ENCODE assay signal across 8 cellular contexts in genomic region chr17:48457080-48457836, GRCh38. TPM values are rescaled to one million over a fixed set of nuclear protein-coding genes. Genes with fewer than 3 reads are reported as not detected.
DNase-seq lines count a peak whose midpoint lies in the region; ATAC-seq, FAIRE-seq and TF ChIP-seq lines count a peak whose summit lies in the region.

No MANE protein-coding gene starts in this region.

- peak; percentile 88 for TF ChIP-seq CTCF in HepG2 (CRISPR knock-in tag; IDR thresholded peaks at IDR 0.05)

- peaks cover 4% of the 10 kb centered on the region for H3K36me3 Mint-ChIP-seq in central memory CD8-positive, alpha-beta T cell (ENCODE audit: insufficient read depth)

- POLR2A ChIA-PET in HepG2 (lab: Yijun Ruan, JAX) = no interaction called here

- in situ Hi-C loops in HAP-1 (cut with MboI; ENCODE audit: low sequenced_read_pairs) = no loop called here
- in situ Hi-C loops in HepG2 (cut with HindIII; ENCODE audit: extremely low pct_ligation_motif_present, low pct_unique_long_range_greater_than_20kb) = no loop called here

- H3K9me3 ChIP-seq in HAP-1 (no peaks in the 10 kb centered on the region), HepG2 (ENCODE audit: low read length) (no peaks in the 10 kb centered on the region)

- intact Hi-C loops in HepG2 (cut with micrococcal nuclease; ENCODE audit: unreplicated experiment) = loop anchor here (10.0 kb wide), 2 partner anchors 102 to 432 kb away; no protein-coding TSS in a partner anchor

- H3K36me3 ChIP-seq in HAP-1 (replicated peaks) (no peaks in the 10 kb centered on the region), HepG2 (replicated peaks in 1 of 2; ENCODE audit: control insufficient read depth in 1 of 2, insufficient read depth in 2 of 2, low read length in 2 of 2) (no peaks in the 10 kb centered on the region)

- H3K4me1 Mint-ChIP-seq in central memory CD8-positive, alpha-beta T cell = peaks cover 49% of the 10 kb centered on the region

- DNase-seq in COLO829 (ENCODE audit: low spot score) (peak; percentile 36), HAP-1 (ENCODE audit: low spot score in 2 of 2) (peak; percentile 44 to 76), NCI-H2171 (lab: John Stamatoyannopoulos, UW) (peak; percentile 5), HepG2 (ENCODE audit: low spot score) (peak; percentile 42), mesenteric fat pad (ENCODE audit: low spot score) (no peak)
- peak; percentile 66 for DNase-seq in activated CD4-positive, CD25-positive, alpha-beta regulatory T cell treated with anti-CD3 and anti-CD28 coated beads, Interleukin-2, amount 50 U/mL, for 16 hours (ENCODE audit: low read depth, low spot score)
- DNase-seq in central memory CD8-positive, alpha-beta T cell (ENCODE audit: low spot score in 2 of 2) = peak; percentile 61 to 73
- DNase-seq in stimulated activated CD4-positive, alpha-beta T cell treated with anti-CD3 and anti-CD28 coated beads, TNF-alpha, amount 100 ng/mL, for 24 hours (ENCODE audit: low read depth in 3 of 3) = peak; percentile 61 to 67 (median 66)

- 4% methylated on average over 22 of the region's 22 CpGs for WGBS in HepG2 (ENCODE audit: low lambda C conversion rate)

- H2AFZ ChIP-seq in HepG2 (ENCODE audit: low read length) = no peak overlapping the region

- H3K27me3 ChIP-seq in HAP-1 (ENCODE audit: low read depth) (peaks cover 28% of the 10 kb centered on the region), HepG2 (ENCODE audit: control insufficient read depth in 1 of 2, insufficient read depth in 2 of 2, low read length in 2 of 2) (peaks cover 0 to 18% of the 10 kb centered on the region in 2 experiments; a peak in 2 of 5 replicates)

- H3K27ac Mint-ChIP-seq in central memory CD8-positive, alpha-beta T cell (ENCODE audit: low read depth) = no peak overlapping the region

- no peak for TF ChIP-seq POLR2A in HepG2 (IDR thresholded peaks at IDR 0.05; ENCODE audit: insufficient read depth in 1 of 2, low read depth in 2 of 2, low read length in 2 of 2)

- H3K79me2 ChIP-seq in HepG2 (ENCODE audit: insufficient read depth, low read length) = no peaks in the 10 kb centered on the region

- H3K4me2 ChIP-seq in HepG2 (ENCODE audit: low read depth, low read length) = peak overlapping the region; percentile 51

- no peaks in the 10 kb centered on the region for H4K20me1 ChIP-seq in HepG2 (ENCODE audit: insufficient read depth, low read length)

- TF ChIP-seq EP300 in HepG2 (IDR thresholded peaks at IDR 0.05; ENCODE audit: low read depth in 2 of 2, low read length in 2 of 2) (no peak), HepG2 (CRISPR knock-in tag; IDR thresholded peaks at IDR 0.05; ENCODE audit: borderline replicate concordance) (no peak)

- no peaks in the 10 kb centered on the region for H3K9me3 Mint-ChIP-seq in central memory CD8-positive, alpha-beta T cell

- no peaks in the 10 kb centered on the region for H3K27me3 Mint-ChIP-seq in central memory CD8-positive, alpha-beta T cell

- peak; percentile 41; the same call in 1 of the 2 replicates for TF ChIP-seq RAD21 in HepG2 (CRISPR knock-in tag; IDR thresholded peaks at IDR 0.05)

- H3K4me1 ChIP-seq in HAP-1 = no peaks in the 10 kb centered on the region
- H3K4me1 ChIP-seq in HepG2 (ENCODE audit: insufficient read depth, low read length) = no peaks in the 10 kb centered on the region

- H3K4me3 Mint-ChIP-seq in central memory CD8-positive, alpha-beta T cell = peak overlapping the region; percentile 52

- H3K4me3 ChIP-seq in HAP-1 = no peak overlapping the region
- H3K4me3 ChIP-seq in HepG2 (replicated peaks in 1 of 3; ENCODE audit: insufficient read depth in 1 of 3, low read depth in 2 of 3, low read length in 3 of 3) = no peak overlapping the region

- ATAC-seq in central memory CD8-positive, alpha-beta T cell (replicated peaks; ENCODE audit: extremely low read depth, poor library complexity, severe bottlenecking) = peak; percentile 63
- ATAC-seq in HepG2 = peak; percentile 97

- H3K9ac ChIP-seq in HepG2 (ENCODE audit: insufficient read depth, low read depth, low read length) = no peak overlapping the region

- FAIRE-seq in HepG2 (lab: Jason Lieb, UNC) = peak; percentile 79

- BruUV-seq in HepG2 (replicated peaks; lab: Mats Ljungman, UMichigan) = no TSS peak

- CTCF ChIA-PET in HepG2 (lab: Yijun Ruan, JAX; ENCODE audit: low intra/inter-chr PET ratio, low total read pairs) = interaction anchor here (0.7 kb wide), 1 partner anchor 303 kb away, joined by 5 read pairs; no protein-coding TSS in a partner anchor

- H3K27ac ChIP-seq in HepG2 (ENCODE audit: extremely low read length, insufficient read depth, low read length) = no peak overlapping the region

TF ChIP-seq in HepG2, 621 proteins besides CTCF, POLR2A, EP300 and RAD21 (continues in another document):
- peak; percentile 43 for TF ChIP-seq STAG1 (CRISPR knock-in tag; IDR thresholded peaks at IDR 0.05)
- peak; percentile 25; the same call in 1 of the 2 replicates for TF ChIP-seq ZNF687 (CRISPR knock-in tag; IDR thresholded peaks at IDR 0.05)
- 0 out of 2 replicates have a peak, but pooled peaks have one; percentile 51 for TF ChIP-seq ZNF746 (CRISPR knock-in tag; IDR thresholded peaks at IDR 0.05)
- TF ChIP-seq NONO (IDR thresholded peaks at IDR 0.05) = no peak
- TF ChIP-seq NONO (CRISPR knock-in tag; conservative IDR thresholded peaks at IDR 0.05) = no peak
- TF ChIP-seq, protein P1, sequence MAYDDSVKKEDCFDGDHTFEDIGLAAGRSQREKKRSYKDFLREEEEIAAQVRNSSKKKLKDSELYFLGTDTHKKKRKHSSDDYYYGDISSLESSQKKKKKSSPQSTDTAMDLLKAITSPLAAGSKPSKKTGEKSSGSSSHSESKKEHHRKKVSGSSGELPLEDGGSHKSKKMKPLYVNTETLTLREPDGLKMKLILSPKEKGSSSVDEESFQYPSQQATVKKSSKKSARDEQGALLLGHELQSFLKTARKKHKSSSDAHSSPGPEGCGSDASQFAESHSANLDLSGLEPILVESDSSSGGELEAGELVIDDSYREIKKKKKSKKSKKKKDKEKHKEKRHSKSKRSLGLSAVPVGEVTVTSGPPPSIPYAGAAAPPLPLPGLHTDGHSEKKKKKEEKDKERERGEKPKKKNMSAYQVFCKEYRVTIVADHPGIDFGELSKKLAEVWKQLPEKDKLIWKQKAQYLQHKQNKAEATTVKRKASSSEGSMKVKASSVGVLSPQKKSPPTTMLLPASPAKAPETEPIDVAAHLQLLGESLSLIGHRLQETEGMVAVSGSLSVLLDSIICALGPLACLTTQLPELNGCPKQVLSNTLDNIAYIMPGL (CRISPR knock-in tag; IDR thresholded peaks at IDR 0.05; ENCODE audit: borderline replicate concordance in 1 of 2, low read depth in 1 of 2) = peak; percentile 41 to 59; a peak in 2 of 4 replicates
- peak; percentile 35 for TF ChIP-seq ZEB1 (IDR thresholded peaks at IDR 0.05; ENCODE audit: insufficient replicate concordance, low read depth)

RNA-seq across cellular contexts. Expression of gene SKAP1, which starts 27.2 kb away (rescaled TPM):
- not detected in 2 replicates for total RNA-seq in HepG2 (2016; rRNA removed; fragmentation: Illumina TruSeq; extraction: Trizol)
- not detected in 2 replicates for total RNA-seq in HepG2 (2016; cell fraction: cytosol; rRNA removed; fragmentation: Illumina TruSeq; extraction: Trizol; ENCODE audit: low read depth)
- 0.17 TPM in 1 of 2 replicates, not detected in the other for total RNA-seq in HepG2 (2016; cell fraction: insoluble cytoplasmic fraction; rRNA removed; fragmentation: Illumina TruSeq; extraction: Trizol)
- total RNA-seq in HepG2 (2016; cell fraction: membrane; rRNA removed; fragmentation: Illumina TruSeq; extraction: Trizol) = not detected in 2 replicates
- not detected in 2 replicates for total RNA-seq in HepG2 (2016; cell fraction: nucleus; rRNA removed; fragmentation: Illumina TruSeq; extraction: Trizol)
- polyA plus RNA-seq in HepG2 (2011; rRNA removed) = 0.21 TPM in 1 of 2 replicates, not detected in the other
- not detected in 2 replicates for polyA plus RNA-seq in HepG2 (2011; cell fraction: cytosol; rRNA removed)
- polyA plus RNA-seq in HepG2 (2011; cell fraction: nucleus; rRNA removed) = not detected in 2 replicates
- 0.60 TPM in 1 of 2 replicates, not detected in the other for polyA plus RNA-seq in HepG2 (2012)
- polyA plus RNA-seq in HepG2 (2016; cell fraction: cytosol; fragmentation: Illumina TruSeq; extraction: Trizol; ENCODE audit: low read depth) = 0.18 and 0.36 TPM in 2 replicates
- polyA plus RNA-seq in HepG2 (2016; cell fraction: insoluble cytoplasmic fraction; fragmentation: Illumina TruSeq; extraction: Trizol; ENCODE audit: low read depth) = not detected in 2 replicates
- polyA plus RNA-seq in HepG2 (2016; cell fraction: membrane; fragmentation: Illumina TruSeq; extraction: Trizol; ENCODE audit: low read depth) = 0.28 TPM in 1 of 2 replicates, not detected in the other
- not detected in 2 replicates for polyA plus RNA-seq in HepG2 (2016; cell fraction: nucleus; fragmentation: Illumina TruSeq; extraction: Trizol; ENCODE audit: insufficient read depth, low read depth)
- not detected in 2 replicates for polyA minus RNA-seq in HepG2 (2011; rRNA and poly(A)+ RNA removed; ENCODE audit: low replicate concordance)
- not detected in 2 replicates for polyA minus RNA-seq in HepG2 (2011; cell fraction: cytosol; rRNA and poly(A)+ RNA removed)
- polyA minus RNA-seq in HepG2 (2011; cell fraction: nucleus; rRNA and poly(A)+ RNA removed) = not detected in 2 replicates
- total RNA-seq in mesenteric fat pad = 1.1 TPM
